In the genomic region with DNA sequence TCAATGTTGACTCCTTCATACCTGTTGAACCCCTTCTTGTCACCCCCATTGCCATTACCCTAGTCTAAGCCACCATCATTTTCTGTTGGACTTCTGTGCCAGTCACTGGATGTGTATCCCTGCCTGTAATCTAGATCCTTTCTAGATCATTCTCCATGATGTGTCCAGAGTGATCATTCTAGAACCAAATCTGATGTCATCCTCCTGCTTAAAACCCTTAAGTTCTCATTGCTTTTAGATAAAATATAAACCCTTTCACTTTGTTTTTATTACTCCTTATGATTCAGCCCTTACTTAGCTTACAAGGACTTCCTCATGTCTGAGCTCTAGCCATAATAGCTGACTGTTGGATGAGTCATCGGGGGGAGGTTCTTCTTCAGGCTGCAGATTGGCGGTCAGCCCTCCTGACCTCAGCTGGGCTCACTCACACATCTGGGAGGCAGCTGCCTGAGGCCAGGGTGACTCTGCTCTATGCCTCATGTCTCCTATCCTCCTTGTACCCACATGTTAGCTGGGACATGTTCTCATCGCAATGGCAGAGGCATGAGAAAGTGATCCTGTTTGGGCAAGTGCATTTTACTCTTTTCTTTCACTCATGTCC, we compare ENCODE assay signal across 8 cellular contexts.
DNase-seq lines count a peak whose midpoint lies in the region; ATAC-seq and TF ChIP-seq lines count a peak whose summit lies in the region.

No MANE protein-coding gene starts in this region.

- H3K36me3 ChIP-seq in upper lobe of left lung: no peaks in the 10 kb centered on the region

- TF ChIP-seq EP300 in upper lobe of left lung (IDR thresholded peaks at IDR 0.05): peak in 1 of 4 donors; percentile 1

- TF ChIP-seq POLR2A in upper lobe of left lung (IDR thresholded peaks at IDR 0.05): no peak

- peaks cover 11 to 27% (median 18%) of the 10 kb centered on the region in 4 donors for H3K4me1 ChIP-seq in upper lobe of left lung

- no peaks in the 10 kb centered on the region for H3K27me3 ChIP-seq in upper lobe of left lung

- peak overlapping the region; percentile 31 to 75 (median 62) for H3K27ac ChIP-seq in upper lobe of left lung

- TF ChIP-seq CTCF in AG10803 (conservative IDR thresholded peaks at IDR 0.05; ENCODE audit: low read length) (no peak), astrocyte of the cerebellum (IDR thresholded peaks at IDR 0.05; ENCODE audit: low read depth, low read length, missing control alignments) (no peak), upper lobe of left lung (IDR thresholded peaks at IDR 0.05) (no peak)

- WGBS in upper lobe of left lung, 2 donors: 49 to 73% methylated on average over 3 of the region's 3 CpGs

- in situ Hi-C loops in astrocyte of the cerebellum (cut with HindIII; ENCODE audit: low sequenced_read_pairs): no loop called here

- H3K4me3 ChIP-seq in AG10803 (ENCODE audit: low read length): no peak overlapping the region
- no peak overlapping the region for H3K4me3 ChIP-seq in astrocyte of the cerebellum (ENCODE audit: low read depth, low read length)
- no peak overlapping the region for H3K4me3 ChIP-seq in upper lobe of left lung

- H3K9me3 ChIP-seq in upper lobe of left lung: no peaks in the 10 kb centered on the region

- ATAC-seq in upper lobe of left lung (ENCODE audit: low FRiP score in 2 of 2) (peak; percentile 81 to 91), HG03135 (IDR thresholded peaks at IDR 0.05; ENCODE audit: unreplicated experiment) (no peak), GM19328 (IDR thresholded peaks at IDR 0.05; ENCODE audit: unreplicated experiment) (no peak)

- DNase-seq in AG10803 (ENCODE audit: low read depth): peak; percentile 100
- DNase-seq in HUDEP-2 (lab: John Stamatoyannopoulos, UW; ENCODE audit: unreplicated experiment in 76 of 76): peak in 64 of 76 experiments; percentile 8 to 88 (median 47)
- peak; percentile 95 for DNase-seq in astrocyte of the cerebellum (ENCODE audit: low read depth)
- peak; percentile 94 for DNase-seq in islet precursor cell
- DNase-seq in upper lobe of left lung: peak in 1 of 2 donors; percentile 88
- DNase-seq in activated CD4-positive, CD25-positive, alpha-beta regulatory T cell treated with anti-CD3 and anti-CD28 coated beads, Interleukin-2, amount 50 U/mL, for 72 hours: no peak

Comparison
In these comparisons a context has a peak if more than half of its experiments do, and no peak if none do; other contexts are left out.
1. ATAC-seq: peak in upper lobe of left lung (2 of 2); none in HG03135 (single experiment) and GM19328 (single experiment).